21 cellular contexts compared by ENCODE assay signal in the genomic region with DNA sequence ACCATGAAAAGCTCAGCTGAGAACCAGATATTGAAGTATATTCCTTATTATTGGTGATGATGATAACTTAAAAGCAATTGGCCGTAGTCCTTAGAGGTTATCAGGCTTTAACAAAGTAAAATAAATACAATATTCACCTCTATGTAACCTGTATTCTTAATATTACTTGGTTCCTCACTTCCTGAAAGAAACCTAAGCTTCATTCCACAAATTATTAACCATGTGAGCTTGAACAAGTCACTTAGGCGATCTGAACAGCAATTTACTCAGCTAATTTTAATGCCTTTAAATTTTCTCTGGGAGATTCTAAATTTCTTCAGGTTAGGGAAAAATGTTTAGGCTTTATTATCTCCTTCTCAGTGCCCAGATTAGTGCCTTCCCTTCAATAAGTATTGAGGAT.
"Had no signal": no experiment of that assay in that cellular context is flagged by ENCODE, and none has a peak within 500 bp of the region (broad histone marks: within the 10 kb centered on the region; RNA-seq: fewer than 3 reads in every experiment).

No MANE protein-coding gene starts in this region.

- H3K4me3 Mint-ChIP-seq: dendritic cell treated with granulocyte-macrophage colony-stimulating factor and Interleukin-4, amounts not matched to agents 40 ng/mL and 50 ng/mL, for 4 days; naive thymus-derived CD8-positive, alpha-beta T cell; stimulated activated naive B cell treated with anti-CD40 and anti-IgM and Interleukin-4, amounts not matched to agents 10 μg/mL and 1 μg/mL and 100 μg/mL, for 72 hours; stimulated activated naive CD8-positive, alpha-beta T cell treated with anti-CD3 and anti-CD28 coated beads, Interleukin-15, amount 100 ng/mL, for 72 hours had no signal

- H3K79me2 ChIP-seq: hepatocyte, parathyroid adenoma had no signal

- H3K4me1 Mint-ChIP-seq: naive thymus-derived CD8-positive, alpha-beta T cell; stimulated activated naive B cell treated with anti-CD40 and anti-IgM and Interleukin-4, amounts not matched to agents 10 μg/mL and 1 μg/mL and 100 μg/mL, for 72 hours; stimulated activated naive CD8-positive, alpha-beta T cell treated with anti-CD3 and anti-CD28 coated beads, Interleukin-15, amount 100 ng/mL, for 72 hours had no signal

- H3K27me3 Mint-ChIP-seq: dendritic cell treated with granulocyte-macrophage colony-stimulating factor and Interleukin-4, amounts not matched to agents 40 ng/mL and 50 ng/mL, for 4 days; naive thymus-derived CD8-positive, alpha-beta T cell; stimulated activated naive B cell treated with anti-CD40 and anti-IgM and Interleukin-4, amounts not matched to agents 10 μg/mL and 1 μg/mL and 100 μg/mL, for 72 hours; stimulated activated naive CD8-positive, alpha-beta T cell treated with anti-CD3 and anti-CD28 coated beads, Interleukin-15, amount 100 ng/mL, for 72 hours had no signal

- H3K27ac Mint-ChIP-seq: dendritic cell treated with granulocyte-macrophage colony-stimulating factor and Interleukin-4, amounts not matched to agents 40 ng/mL and 50 ng/mL, for 4 days; naive thymus-derived CD8-positive, alpha-beta T cell; stimulated activated naive B cell treated with anti-CD40 and anti-IgM and Interleukin-4, amounts not matched to agents 10 μg/mL and 1 μg/mL and 100 μg/mL, for 72 hours; stimulated activated naive CD8-positive, alpha-beta T cell treated with anti-CD3 and anti-CD28 coated beads, Interleukin-15, amount 100 ng/mL, for 72 hours had no signal

- ATAC-seq: mucosa of descending colon; naive thymus-derived CD8-positive, alpha-beta T cell; psoas muscle; stimulated activated naive B cell treated with anti-CD40 and anti-IgM and Interleukin-4, amounts not matched to agents 10 μg/mL and 1 μg/mL and 100 μg/mL, for 72 hours; stimulated activated naive CD8-positive, alpha-beta T cell treated with anti-CD3 and anti-CD28 coated beads, Interleukin-15, amount 100 ng/mL, for 72 hours had no signal

- DNase-seq: cerebellar nuclear complex; foreskin melanocyte; head of caudate nucleus; mammary epithelial cell; mucosa of descending colon; naive thymus-derived CD8-positive, alpha-beta T cell; occipital lobe; psoas muscle; sigmoid colon; stimulated activated CD4-positive, alpha-beta T cell treated with anti-CD3 and anti-CD28 coated beads, Interleukin-2, amount 100 ng/mL, for 24 hours; stimulated activated CD4-positive, alpha-beta T cell treated with anti-CD3 and anti-CD28 coated beads, Interleukin-4, amount 100 ng/mL, for 4 hours; stimulated activated naive B cell treated with anti-CD40 and anti-IgM and Interleukin-4, amounts not matched to agents 10 μg/mL and 1 μg/mL and 100 μg/mL, for 72 hours; stimulated activated naive CD8-positive, alpha-beta T cell treated with anti-CD3 and anti-CD28 coated beads, Interleukin-15, amount 100 ng/mL, for 72 hours; substantia nigra; trophoblast cell had no signal

- H3K9ac ChIP-seq: parathyroid adenoma had no signal

- H2AFZ ChIP-seq: hepatocyte, parathyroid adenoma had no signal

- H3K4me1 ChIP-seq: parathyroid adenoma, psoas muscle, right atrium auricular region had no signal

- H3K4me3 ChIP-seq: hepatocyte, mucosa of descending colon, psoas muscle, right atrium auricular region, sigmoid colon, skin epidermis, thoracic aorta had no signal

- H3K9me3 Mint-ChIP-seq: dendritic cell treated with granulocyte-macrophage colony-stimulating factor and Interleukin-4, amounts not matched to agents 40 ng/mL and 50 ng/mL, for 4 days; naive thymus-derived CD8-positive, alpha-beta T cell; stimulated activated naive B cell treated with anti-CD40 and anti-IgM and Interleukin-4, amounts not matched to agents 10 μg/mL and 1 μg/mL and 100 μg/mL, for 72 hours; stimulated activated naive CD8-positive, alpha-beta T cell treated with anti-CD3 and anti-CD28 coated beads, Interleukin-15, amount 100 ng/mL, for 72 hours had no signal

- H3K36me3 Mint-ChIP-seq: stimulated activated naive B cell treated with anti-CD40 and anti-IgM and Interleukin-4, amounts not matched to agents 10 μg/mL and 1 μg/mL and 100 μg/mL, for 72 hours had no signal

- H3K27ac ChIP-seq: hepatocyte, parathyroid adenoma, psoas muscle, right atrium auricular region, sigmoid colon, skin epidermis, thoracic aorta had no signal

- H3K9me3 ChIP-seq: mucosa of descending colon, psoas muscle, right atrium auricular region, sigmoid colon, thoracic aorta had no signal

- H3K4me2 ChIP-seq: hepatocyte had no signal

- H3K27me3 ChIP-seq: hepatocyte, right atrium auricular region, sigmoid colon had no signal
